1 cellular context compared by ENCODE assay signal in the genomic region with DNA sequence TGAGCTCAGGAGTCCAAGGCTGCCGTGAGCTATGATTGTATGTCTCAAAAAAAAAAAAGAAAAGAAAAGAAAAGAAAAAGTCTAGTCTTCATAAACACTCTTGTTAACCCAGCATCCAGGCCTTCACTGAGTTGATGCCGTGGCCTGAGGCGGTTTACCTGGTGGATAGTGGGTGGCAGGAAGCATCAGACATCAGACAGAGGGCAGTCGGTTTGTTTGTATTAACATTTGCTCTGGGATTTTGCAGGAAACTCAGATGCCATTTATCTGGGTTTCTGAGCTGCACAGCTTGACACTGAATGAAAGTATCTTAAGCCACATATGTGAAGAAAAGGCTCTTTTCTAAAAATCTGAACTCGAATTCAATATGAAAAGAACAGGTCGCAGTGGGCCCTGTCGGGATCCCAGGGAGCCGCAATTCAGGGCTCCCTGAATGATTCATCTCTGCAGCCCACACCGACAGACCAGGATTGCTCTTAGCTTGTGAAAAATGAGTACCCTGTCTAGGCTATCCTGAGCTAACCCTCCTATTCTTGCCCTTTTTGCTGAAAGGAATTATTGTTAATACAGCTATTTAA.
TF ChIP-seq lines count a peak whose summit lies in the region.

No MANE protein-coding gene starts in this region.

TF ChIP-seq in HepG2, 621 proteins besides CTCF, POLR2A, EP300 and RAD21 (continued from another document and continues in another):
- TF ChIP-seq ZNF879 (CRISPR knock-in tag; IDR thresholded peaks at IDR 0.05) (no peak), SIN3A (IDR thresholded peaks at IDR 0.05; ENCODE audit: borderline replicate concordance, low read depth, low read length) (peak; percentile 26; the same call in 1 of the 2 replicates), ZNF788 (CRISPR knock-in tag; IDR thresholded peaks at IDR 0.05; ENCODE audit: borderline replicate concordance) (no peak), AGO1 (IDR thresholded peaks at IDR 0.05; ENCODE audit: low read depth, low read length, poor library complexity, severe bottlenecking) (no peak), KMT2B (CRISPR knock-in tag; IDR thresholded peaks at IDR 0.05) (no peak), YEATS4 (CRISPR knock-in tag; IDR thresholded peaks at IDR 0.05; ENCODE audit: borderline replicate concordance) (no peak), MED8 (CRISPR knock-in tag; IDR thresholded peaks at IDR 0.05; ENCODE audit: insufficient replicate concordance) (no peak), ZFP62 (CRISPR knock-in tag; IDR thresholded peaks at IDR 0.05) (no peak), MTF2 (CRISPR knock-in tag; IDR thresholded peaks at IDR 0.05; ENCODE audit: borderline replicate concordance) (no peak), PAWR (CRISPR knock-in tag; IDR thresholded peaks at IDR 0.05; ENCODE audit: borderline replicate concordance) (no peak), ZNF296 (CRISPR knock-in tag; conservative IDR thresholded peaks at IDR 0.05) (0 out of 2 replicates have a peak, but pooled peaks have one; percentile 35), PHF8 (CRISPR knock-in tag; IDR thresholded peaks at IDR 0.05) (no peak), ZNF136 (CRISPR knock-in tag; IDR thresholded peaks at IDR 0.05; ENCODE audit: low read depth) (no peak), HDAC1 (CRISPR knock-in tag; IDR thresholded peaks at IDR 0.05) (no peak), GABPA (IDR thresholded peaks at IDR 0.05; ENCODE audit: low read depth, low read length) (no peak), GABPA (CRISPR knock-in tag; IDR thresholded peaks at IDR 0.05; ENCODE audit: low read depth) (no peak), ZNF20 (CRISPR knock-in tag; IDR thresholded peaks at IDR 0.05) (no peak), ZNF558 (CRISPR knock-in tag; IDR thresholded peaks at IDR 0.05; ENCODE audit: borderline replicate concordance) (0 out of 2 replicates have a peak, but pooled peaks have one; percentile 64), HNF4A (CRISPR knock-in tag; IDR thresholded peaks at IDR 0.05) (peak; percentile 1; the same call in 1 of the 2 replicates), MLLT10 (CRISPR knock-in tag; IDR thresholded peaks at IDR 0.05) (no peak), ZNF484 (CRISPR knock-in tag; IDR thresholded peaks at IDR 0.05; ENCODE audit: borderline replicate concordance, low read depth) (no peak), MBNL3 (CRISPR knock-in tag; conservative IDR thresholded peaks at IDR 0.05) (no peak), ZNF672 (CRISPR knock-in tag; IDR thresholded peaks at IDR 0.05) (no peak), SAP130 (CRISPR knock-in tag; IDR thresholded peaks at IDR 0.05; ENCODE audit: low read depth) (peak; percentile 41; the same call in 1 of the 2 replicates), ZNF263 (CRISPR knock-in tag; IDR thresholded peaks at IDR 0.05) (peak; percentile 71; the same call in 1 of the 2 replicates), ZNF432 (CRISPR knock-in tag; IDR thresholded peaks at IDR 0.05; ENCODE audit: borderline replicate concordance) (no peak), HMG20B (CRISPR knock-in tag; conservative IDR thresholded peaks at IDR 0.05) (no peak), ZNF256 (CRISPR knock-in tag; conservative IDR thresholded peaks at IDR 0.05) (no peak), FOXP1 (IDR thresholded peaks at IDR 0.05) (no peak), FOXP1 (CRISPR knock-in tag; IDR thresholded peaks at IDR 0.05) (no peak)
- TF ChIP-seq, protein P1, sequence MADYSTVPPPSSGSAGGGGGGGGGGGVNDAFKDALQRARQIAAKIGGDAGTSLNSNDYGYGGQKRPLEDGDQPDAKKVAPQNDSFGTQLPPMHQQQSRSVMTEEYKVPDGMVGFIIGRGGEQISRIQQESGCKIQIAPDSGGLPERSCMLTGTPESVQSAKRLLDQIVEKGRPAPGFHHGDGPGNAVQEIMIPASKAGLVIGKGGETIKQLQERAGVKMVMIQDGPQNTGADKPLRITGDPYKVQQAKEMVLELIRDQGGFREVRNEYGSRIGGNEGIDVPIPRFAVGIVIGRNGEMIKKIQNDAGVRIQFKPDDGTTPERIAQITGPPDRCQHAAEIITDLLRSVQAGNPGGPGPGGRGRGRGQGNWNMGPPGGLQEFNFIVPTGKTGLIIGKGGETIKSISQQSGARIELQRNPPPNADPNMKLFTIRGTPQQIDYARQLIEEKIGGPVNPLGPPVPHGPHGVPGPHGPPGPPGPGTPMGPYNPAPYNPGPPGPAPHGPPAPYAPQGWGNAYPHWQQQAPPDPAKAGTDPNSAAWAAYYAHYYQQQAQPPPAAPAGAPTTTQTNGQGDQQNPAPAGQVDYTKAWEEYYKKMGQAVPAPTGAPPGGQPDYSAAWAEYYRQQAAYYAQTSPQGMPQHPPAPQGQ (CRISPR knock-in tag; IDR thresholded peaks at IDR 0.05; ENCODE audit: borderline replicate concordance): no peak
- TF ChIP-seq, protein P2, sequence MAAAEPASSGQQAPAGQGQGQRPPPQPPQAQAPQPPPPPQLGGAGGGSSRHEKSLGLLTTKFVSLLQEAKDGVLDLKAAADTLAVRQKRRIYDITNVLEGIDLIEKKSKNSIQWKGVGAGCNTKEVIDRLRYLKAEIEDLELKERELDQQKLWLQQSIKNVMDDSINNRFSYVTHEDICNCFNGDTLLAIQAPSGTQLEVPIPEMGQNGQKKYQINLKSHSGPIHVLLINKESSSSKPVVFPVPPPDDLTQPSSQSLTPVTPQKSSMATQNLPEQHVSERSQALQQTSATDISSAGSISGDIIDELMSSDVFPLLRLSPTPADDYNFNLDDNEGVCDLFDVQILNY (CRISPR knock-in tag; conservative IDR thresholded peaks at IDR 0.05): no peak
- TF ChIP-seq, protein P3, sequence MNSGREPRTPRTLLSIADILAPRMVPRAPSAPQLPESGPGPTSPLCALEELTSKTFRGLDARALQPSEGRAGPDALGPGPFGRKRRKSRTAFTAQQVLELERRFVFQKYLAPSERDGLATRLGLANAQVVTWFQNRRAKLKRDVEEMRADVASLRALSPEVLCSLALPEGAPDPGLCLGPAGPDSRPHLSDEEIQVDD (CRISPR knock-in tag; IDR thresholded peaks at IDR 0.05; ENCODE audit: borderline replicate concordance): no peak
- TF ChIP-seq, protein P4, sequence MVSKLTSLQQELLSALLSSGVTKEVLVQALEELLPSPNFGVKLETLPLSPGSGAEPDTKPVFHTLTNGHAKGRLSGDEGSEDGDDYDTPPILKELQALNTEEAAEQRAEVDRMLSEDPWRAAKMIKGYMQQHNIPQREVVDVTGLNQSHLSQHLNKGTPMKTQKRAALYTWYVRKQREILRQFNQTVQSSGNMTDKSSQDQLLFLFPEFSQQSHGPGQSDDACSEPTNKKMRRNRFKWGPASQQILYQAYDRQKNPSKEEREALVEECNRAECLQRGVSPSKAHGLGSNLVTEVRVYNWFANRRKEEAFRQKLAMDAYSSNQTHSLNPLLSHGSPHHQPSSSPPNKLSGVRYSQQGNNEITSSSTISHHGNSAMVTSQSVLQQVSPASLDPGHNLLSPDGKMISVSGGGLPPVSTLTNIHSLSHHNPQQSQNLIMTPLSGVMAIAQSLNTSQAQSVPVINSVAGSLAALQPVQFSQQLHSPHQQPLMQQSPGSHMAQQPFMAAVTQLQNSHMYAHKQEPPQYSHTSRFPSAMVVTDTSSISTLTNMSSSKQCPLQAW (CRISPR knock-in tag; IDR thresholded peaks at IDR 0.05): peak; percentile 60; the same call in 1 of the 2 replicates
- TF ChIP-seq, protein P5, sequence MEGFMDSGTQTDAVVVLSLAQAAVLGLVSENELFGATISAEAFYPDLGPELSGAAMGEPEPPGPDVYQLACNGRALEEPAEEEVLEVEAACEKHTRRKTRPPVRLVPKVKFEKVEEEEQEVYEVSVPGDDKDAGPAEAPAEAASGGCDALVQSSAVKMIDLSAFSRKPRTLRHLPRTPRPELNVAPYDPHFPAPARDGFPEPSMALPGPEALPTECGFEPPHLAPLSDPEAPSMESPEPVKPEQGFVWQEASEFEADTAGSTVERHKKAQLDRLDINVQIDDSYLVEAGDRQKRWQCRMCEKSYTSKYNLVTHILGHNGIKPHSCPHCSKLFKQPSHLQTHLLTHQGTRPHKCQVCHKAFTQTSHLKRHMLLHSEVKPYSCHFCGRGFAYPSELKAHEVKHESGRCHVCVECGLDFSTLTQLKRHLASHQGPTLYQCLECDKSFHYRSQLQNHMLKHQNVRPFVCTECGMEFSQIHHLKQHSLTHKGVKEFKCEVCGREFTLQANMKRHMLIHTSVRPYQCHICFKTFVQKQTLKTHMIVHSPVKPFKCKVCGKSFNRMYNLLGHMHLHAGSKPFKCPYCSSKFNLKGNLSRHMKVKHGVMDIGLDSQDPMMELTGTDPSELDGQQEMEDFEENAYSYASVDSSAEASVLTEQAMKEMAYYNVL (CRISPR knock-in tag; IDR thresholded peaks at IDR 0.05; ENCODE audit: borderline replicate concordance): no peak
- TF ChIP-seq, protein P6, sequence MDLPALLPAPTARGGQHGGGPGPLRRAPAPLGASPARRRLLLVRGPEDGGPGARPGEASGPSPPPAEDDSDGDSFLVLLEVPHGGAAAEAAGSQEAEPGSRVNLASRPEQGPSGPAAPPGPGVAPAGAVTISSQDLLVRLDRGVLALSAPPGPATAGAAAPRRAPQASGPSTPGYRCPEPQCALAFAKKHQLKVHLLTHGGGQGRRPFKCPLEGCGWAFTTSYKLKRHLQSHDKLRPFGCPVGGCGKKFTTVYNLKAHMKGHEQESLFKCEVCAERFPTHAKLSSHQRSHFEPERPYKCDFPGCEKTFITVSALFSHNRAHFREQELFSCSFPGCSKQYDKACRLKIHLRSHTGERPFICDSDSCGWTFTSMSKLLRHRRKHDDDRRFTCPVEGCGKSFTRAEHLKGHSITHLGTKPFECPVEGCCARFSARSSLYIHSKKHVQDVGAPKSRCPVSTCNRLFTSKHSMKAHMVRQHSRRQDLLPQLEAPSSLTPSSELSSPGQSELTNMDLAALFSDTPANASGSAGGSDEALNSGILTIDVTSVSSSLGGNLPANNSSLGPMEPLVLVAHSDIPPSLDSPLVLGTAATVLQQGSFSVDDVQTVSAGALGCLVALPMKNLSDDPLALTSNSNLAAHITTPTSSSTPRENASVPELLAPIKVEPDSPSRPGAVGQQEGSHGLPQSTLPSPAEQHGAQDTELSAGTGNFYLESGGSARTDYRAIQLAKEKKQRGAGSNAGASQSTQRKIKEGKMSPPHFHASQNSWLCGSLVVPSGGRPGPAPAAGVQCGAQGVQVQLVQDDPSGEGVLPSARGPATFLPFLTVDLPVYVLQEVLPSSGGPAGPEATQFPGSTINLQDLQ (CRISPR knock-in tag; IDR thresholded peaks at IDR 0.05): 0 out of 2 replicates have a peak, but pooled peaks have one; percentile 29
- TF ChIP-seq, protein P7, sequence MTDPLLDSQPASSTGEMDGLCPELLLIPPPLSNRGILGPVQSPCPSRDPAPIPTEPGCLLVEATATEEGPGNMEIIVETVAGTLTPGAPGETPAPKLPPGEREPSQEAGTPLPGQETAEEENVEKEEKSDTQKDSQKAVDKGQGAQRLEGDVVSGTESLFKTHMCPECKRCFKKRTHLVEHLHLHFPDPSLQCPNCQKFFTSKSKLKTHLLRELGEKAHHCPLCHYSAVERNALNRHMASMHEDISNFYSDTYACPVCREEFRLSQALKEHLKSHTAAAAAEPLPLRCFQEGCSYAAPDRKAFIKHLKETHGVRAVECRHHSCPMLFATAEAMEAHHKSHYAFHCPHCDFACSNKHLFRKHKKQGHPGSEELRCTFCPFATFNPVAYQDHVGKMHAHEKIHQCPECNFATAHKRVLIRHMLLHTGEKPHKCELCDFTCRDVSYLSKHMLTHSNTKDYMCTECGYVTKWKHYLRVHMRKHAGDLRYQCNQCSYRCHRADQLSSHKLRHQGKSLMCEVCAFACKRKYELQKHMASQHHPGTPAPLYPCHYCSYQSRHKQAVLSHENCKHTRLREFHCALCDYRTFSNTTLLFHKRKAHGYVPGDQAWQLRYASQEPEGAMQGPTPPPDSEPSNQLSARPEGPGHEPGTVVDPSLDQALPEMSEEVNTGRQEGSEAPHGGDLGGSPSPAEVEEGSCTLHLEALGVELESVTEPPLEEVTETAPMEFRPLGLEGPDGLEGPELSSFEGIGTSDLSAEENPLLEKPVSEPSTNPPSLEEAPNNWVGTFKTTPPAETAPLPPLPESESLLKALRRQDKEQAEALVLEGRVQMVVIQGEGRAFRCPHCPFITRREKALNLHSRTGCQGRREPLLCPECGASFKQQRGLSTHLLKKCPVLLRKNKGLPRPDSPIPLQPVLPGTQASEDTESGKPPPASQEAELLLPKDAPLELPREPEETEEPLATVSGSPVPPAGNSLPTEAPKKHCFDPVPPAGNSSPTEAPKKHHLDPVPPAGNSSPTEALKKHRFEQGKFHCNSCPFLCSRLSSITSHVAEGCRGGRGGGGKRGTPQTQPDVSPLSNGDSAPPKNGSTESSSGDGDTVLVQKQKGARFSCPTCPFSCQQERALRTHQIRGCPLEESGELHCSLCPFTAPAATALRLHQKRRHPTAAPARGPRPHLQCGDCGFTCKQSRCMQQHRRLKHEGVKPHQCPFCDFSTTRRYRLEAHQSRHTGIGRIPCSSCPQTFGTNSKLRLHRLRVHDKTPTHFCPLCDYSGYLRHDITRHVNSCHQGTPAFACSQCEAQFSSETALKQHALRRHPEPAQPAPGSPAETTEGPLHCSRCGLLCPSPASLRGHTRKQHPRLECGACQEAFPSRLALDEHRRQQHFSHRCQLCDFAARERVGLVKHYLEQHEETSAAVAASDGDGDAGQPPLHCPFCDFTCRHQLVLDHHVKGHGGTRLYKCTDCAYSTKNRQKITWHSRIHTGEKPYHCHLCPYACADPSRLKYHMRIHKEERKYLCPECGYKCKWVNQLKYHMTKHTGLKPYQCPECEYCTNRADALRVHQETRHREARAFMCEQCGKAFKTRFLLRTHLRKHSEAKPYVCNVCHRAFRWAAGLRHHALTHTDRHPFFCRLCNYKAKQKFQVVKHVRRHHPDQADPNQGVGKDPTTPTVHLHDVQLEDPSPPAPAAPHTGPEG (CRISPR knock-in tag; IDR thresholded peaks at IDR 0.05): no peak
- TF ChIP-seq, protein P8, sequence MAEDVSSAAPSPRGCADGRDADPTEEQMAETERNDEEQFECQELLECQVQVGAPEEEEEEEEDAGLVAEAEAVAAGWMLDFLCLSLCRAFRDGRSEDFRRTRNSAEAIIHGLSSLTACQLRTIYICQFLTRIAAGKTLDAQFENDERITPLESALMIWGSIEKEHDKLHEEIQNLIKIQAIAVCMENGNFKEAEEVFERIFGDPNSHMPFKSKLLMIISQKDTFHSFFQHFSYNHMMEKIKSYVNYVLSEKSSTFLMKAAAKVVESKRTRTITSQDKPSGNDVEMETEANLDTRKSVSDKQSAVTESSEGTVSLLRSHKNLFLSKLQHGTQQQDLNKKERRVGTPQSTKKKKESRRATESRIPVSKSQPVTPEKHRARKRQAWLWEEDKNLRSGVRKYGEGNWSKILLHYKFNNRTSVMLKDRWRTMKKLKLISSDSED (CRISPR knock-in tag; IDR thresholded peaks at IDR 0.05): no peak
- TF ChIP-seq, protein P9, sequence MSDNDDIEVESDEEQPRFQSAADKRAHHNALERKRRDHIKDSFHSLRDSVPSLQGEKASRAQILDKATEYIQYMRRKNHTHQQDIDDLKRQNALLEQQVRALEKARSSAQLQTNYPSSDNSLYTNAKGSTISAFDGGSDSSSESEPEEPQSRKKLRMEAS (IDR thresholded peaks at IDR 0.05): no peak
- TF ChIP-seq, protein P10, sequence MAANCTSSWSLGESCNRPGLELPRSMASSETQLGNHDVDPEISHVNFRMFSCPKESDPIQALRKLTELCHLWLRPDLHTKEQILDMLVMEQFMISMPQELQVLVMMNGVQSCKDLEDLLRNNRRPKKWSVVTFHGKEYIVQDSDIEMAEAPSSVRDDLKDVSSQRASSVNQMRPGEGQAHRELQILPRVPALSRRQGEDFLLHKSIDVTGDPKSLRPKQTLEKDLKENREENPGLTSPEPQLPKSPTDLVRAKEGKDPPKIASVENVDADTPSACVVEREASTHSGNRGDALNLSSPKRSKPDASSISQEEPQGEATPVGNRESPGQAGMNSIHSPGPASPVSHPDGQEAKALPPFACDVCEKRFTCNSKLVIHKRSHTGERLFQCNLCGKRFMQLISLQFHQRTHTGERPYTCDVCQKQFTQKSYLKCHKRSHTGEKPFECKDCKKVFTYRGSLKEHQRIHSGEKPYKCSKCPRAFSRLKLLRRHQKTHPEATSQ (CRISPR knock-in tag; IDR thresholded peaks at IDR 0.05; ENCODE audit: borderline replicate concordance): no peak
